Comparison of ENCODE assay signal across 1 cellular context in genomic region chr19:8203288-8204120, GRCh38.
TF ChIP-seq lines count a peak whose summit lies in the region.
"Not testable (repeated sequence)": the region's sequence is repeated elsewhere in the genome, so short reads cannot be mapped to it uniquely, and the experiment has no call there.

No MANE protein-coding gene starts in this region.

TF ChIP-seq in K562, 482 proteins besides CTCF, POLR2A, EP300 and RAD21:
- TF ChIP-seq SMARCA4 (IDR thresholded peaks at IDR 0.05) (0 out of 2 replicates have a peak, but pooled peaks have one; percentile 19), ID3 (tag; IDR thresholded peaks at IDR 0.05) (0 out of 2 replicates have a peak, but pooled peaks have one; percentile 33), ZNF592 (IDR thresholded peaks at IDR 0.05) (peak; percentile 39; the same call in 1 of the 2 replicates), ZNF384 (IDR thresholded peaks at IDR 0.05; ENCODE audit: low read depth, low read length) (0 out of 2 replicates have a peak, but pooled peaks have one; percentile 11), L3MBTL2 (IDR thresholded peaks at IDR 0.05) (0 out of 2 replicates have a peak, but pooled peaks have one; percentile 21), MLLT1 (IDR thresholded peaks at IDR 0.05) (0 out of 4 replicates have a peak, but pooled peaks of 1 of the 2 experiments have one; percentile 26), NR4A1 (tag; IDR thresholded peaks at IDR 0.05) (0 out of 2 replicates have a peak, but pooled peaks have one; percentile 35), BHLHE40 (IDR thresholded peaks at IDR 0.05; ENCODE audit: low read length) (peak; percentile 22; the same call in 1 of the 2 replicates), PTTG1 (tag; IDR thresholded peaks at IDR 0.05; ENCODE audit: low read depth) (0 out of 2 replicates have a peak, but pooled peaks have one; percentile 24), ZBTB40 (IDR thresholded peaks at IDR 0.05) (peak; percentile 40; the same call in 1 of the 2 replicates)
- TF ChIP-seq ID3, NR4A1, ZBTB40 (CRISPR knock-in tag; IDR thresholded peaks at IDR 0.05): not testable (repeated sequence)
